In the genomic region with DNA sequence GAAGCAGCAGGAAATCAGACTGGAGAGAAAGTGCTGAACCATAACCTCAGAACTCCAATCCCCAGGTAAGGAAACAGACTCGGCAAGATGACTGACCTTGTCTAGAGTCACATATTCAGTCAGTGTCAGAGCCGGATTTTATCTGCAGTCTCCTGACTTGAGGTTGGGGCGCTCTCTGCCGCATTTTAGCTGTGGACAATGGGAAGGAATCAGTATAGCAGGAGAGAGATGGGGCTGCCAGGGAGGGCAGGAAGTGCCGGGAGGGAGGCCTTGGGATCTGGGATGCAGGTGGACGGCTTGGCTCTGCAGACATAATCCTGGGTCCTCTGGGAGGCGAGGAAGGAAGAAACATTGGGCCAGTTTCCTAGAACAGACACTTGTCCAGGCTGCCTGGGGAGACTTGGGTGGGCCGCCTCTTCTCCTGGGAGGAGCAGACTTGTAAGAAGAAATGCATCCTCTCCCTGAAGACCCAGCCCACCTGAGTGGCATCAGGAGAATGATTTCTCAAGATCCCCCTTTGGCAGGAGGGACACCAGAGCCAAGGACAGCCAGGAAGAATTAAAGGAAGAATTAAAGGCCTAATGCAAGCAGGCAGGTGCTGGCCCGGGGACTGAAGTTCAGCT, we compare ENCODE assay signal across 30 cellular contexts. TPM values are rescaled to one million over a fixed set of nuclear protein-coding genes. Genes with fewer than 3 reads are reported as not detected.
"Had no signal": no experiment of that assay in that cellular context is flagged by ENCODE, and none has a peak within 500 bp of the region (broad histone marks: within the 10 kb centered on the region; RNA-seq: fewer than 3 reads in every experiment).

No MANE protein-coding gene starts in this region.

- DNase-seq: activated CD4-positive, alpha-beta memory T cell treated with anti-CD3 and anti-CD28 coated beads for 36 hours; activated CD4-positive, alpha-beta T cell treated with anti-CD3 and anti-CD28 coated beads, Interleukin-2, amount 10 ng/mL, durations not matched to agents 24 days and 14 days; activated CD4-positive, CD25-positive, alpha-beta regulatory T cell treated with anti-CD3 and anti-CD28 coated beads, Interleukin-2, amount 50 U/mL, for 72 hours; activated CD8-positive, alpha-beta memory T cell treated with anti-CD3 and anti-CD28 coated beads, Interleukin-2, amount 50 U/mL, for 4 hours; activated effector memory CD4-positive, alpha-beta T cell treated with anti-CD3 and anti-CD28 coated beads, Interleukin-2, amount 50 U/mL, for 16 hours; activated naive CD4-positive, alpha-beta T cell treated with anti-CD3 and anti-CD28 coated beads for 36 hours; activated naive CD8-positive, alpha-beta T cell treated with anti-CD3 and anti-CD28 coated beads for 36 hours; activated T-cell treated with anti-CD3 and anti-CD28 coated beads, Interleukin-2, amount 50 U/mL, for 1 hour; adrenal gland; aorta; body of pancreas; cerebellar nuclear complex; foreskin fibroblast; midbrain; naive thymus-derived CD4-positive, alpha-beta T cell; occipital lobe; spleen; stimulated activated naive CD4-positive, alpha-beta T cell; SW 1271; T-helper 9 cell; testis; transverse colon had no signal

- H3K79me2 ChIP-seq: parathyroid adenoma had no signal

- H3K4me3 Mint-ChIP-seq: activated CD4-positive, alpha-beta memory T cell treated with anti-CD3 and anti-CD28 coated beads for 36 hours; activated CD4-positive, alpha-beta T cell treated with anti-CD3 and anti-CD28 coated beads, Interleukin-2, amount 10 ng/mL, durations not matched to agents 24 days and 14 days; activated naive CD4-positive, alpha-beta T cell treated with anti-CD3 and anti-CD28 coated beads for 36 hours; activated naive CD8-positive, alpha-beta T cell treated with anti-CD3 and anti-CD28 coated beads for 36 hours; activated T-helper 1 cell treated with anti-CD3 and anti-CD28 coated beads, Interleukin-12 subunit alpha, Interleukin-12 subunit beta, Interleukin-2, Interleukin-4 antibody, amounts not matched to agents 30 ng/mL and 10 ng/mL and 1 ng/mL, durations not matched to agents 14 hours and 24 hours and 36 hours; naive thymus-derived CD4-positive, alpha-beta T cell; neural progenitor cell; T-helper 1 cell treated with Interleukin-12 subunit alpha and Interleukin-12 subunit beta and Interleukin-4 antibody, amounts not matched to agents 30 μg/mL and 1 μg/mL, for 36 hours had no signal

- H3K4me2 ChIP-seq: neural progenitor cell had no signal

- H3K36me3 ChIP-seq: adrenal gland, neural progenitor cell, spleen, transverse colon had no signal

- H3K27ac ChIP-seq: body of pancreas, coronary artery, neural progenitor cell, parathyroid adenoma, psoas muscle, spleen, testis, transverse colon, VCaP had no signal

- H3K4me3 ChIP-seq: adrenal gland, body of pancreas, coronary artery, neural progenitor cell, psoas muscle, spleen, testis, transverse colon had no signal

- H3K4me1 ChIP-seq: neural progenitor cell, parathyroid adenoma, psoas muscle had no signal

- H3K27ac Mint-ChIP-seq: activated CD4-positive, alpha-beta memory T cell treated with anti-CD3 and anti-CD28 coated beads for 36 hours; activated CD4-positive, alpha-beta T cell treated with anti-CD3 and anti-CD28 coated beads, Interleukin-2, amount 10 ng/mL, durations not matched to agents 24 days and 14 days; activated naive CD4-positive, alpha-beta T cell treated with anti-CD3 and anti-CD28 coated beads for 36 hours; activated naive CD8-positive, alpha-beta T cell treated with anti-CD3 and anti-CD28 coated beads for 36 hours; activated T-helper 1 cell treated with anti-CD3 and anti-CD28 coated beads, Interleukin-12 subunit alpha, Interleukin-12 subunit beta, Interleukin-2, Interleukin-4 antibody, amounts not matched to agents 30 ng/mL and 10 ng/mL and 1 ng/mL, durations not matched to agents 14 hours and 24 hours and 36 hours; naive thymus-derived CD4-positive, alpha-beta T cell; neural progenitor cell; T-helper 1 cell treated with Interleukin-12 subunit alpha and Interleukin-12 subunit beta and Interleukin-4 antibody, amounts not matched to agents 30 μg/mL and 1 μg/mL, for 36 hours had no signal

- H3K9ac ChIP-seq: neural progenitor cell, parathyroid adenoma had no signal

- H2AFZ ChIP-seq: neural progenitor cell, parathyroid adenoma had no signal

- H3K36me3 Mint-ChIP-seq: activated CD4-positive, alpha-beta memory T cell treated with anti-CD3 and anti-CD28 coated beads for 36 hours; activated naive CD8-positive, alpha-beta T cell treated with anti-CD3 and anti-CD28 coated beads for 36 hours; naive thymus-derived CD4-positive, alpha-beta T cell; neural progenitor cell had no signal

- H3K27me3 Mint-ChIP-seq: activated naive CD8-positive, alpha-beta T cell treated with anti-CD3 and anti-CD28 coated beads for 36 hours had no signal

- H3K27me3 ChIP-seq: adrenal gland, body of pancreas, neural progenitor cell, testis, transverse colon had no signal

- ATAC-seq: body of pancreas; esophagus mucosa; naive thymus-derived CD4-positive, alpha-beta T cell had no signal

- H3K9me3 ChIP-seq: adrenal gland, body of pancreas, psoas muscle, spleen, testis, transverse colon had no signal

- H3K9me3 Mint-ChIP-seq: activated CD4-positive, alpha-beta memory T cell treated with anti-CD3 and anti-CD28 coated beads for 36 hours; activated CD4-positive, alpha-beta T cell treated with anti-CD3 and anti-CD28 coated beads, Interleukin-2, amount 10 ng/mL, durations not matched to agents 24 days and 14 days; activated naive CD4-positive, alpha-beta T cell treated with anti-CD3 and anti-CD28 coated beads for 36 hours; activated naive CD8-positive, alpha-beta T cell treated with anti-CD3 and anti-CD28 coated beads for 36 hours; activated T-helper 1 cell treated with anti-CD3 and anti-CD28 coated beads, Interleukin-12 subunit alpha, Interleukin-12 subunit beta, Interleukin-2, Interleukin-4 antibody, amounts not matched to agents 30 ng/mL and 10 ng/mL and 1 ng/mL, durations not matched to agents 14 hours and 24 hours and 36 hours; naive thymus-derived CD4-positive, alpha-beta T cell; neural progenitor cell; T-helper 1 cell treated with Interleukin-12 subunit alpha and Interleukin-12 subunit beta and Interleukin-4 antibody, amounts not matched to agents 30 μg/mL and 1 μg/mL, for 36 hours had no signal

RNA-seq across cellular contexts. Expression of gene COL15A1, which starts 39.7 kb away (rescaled TPM):
- polyA plus RNA-seq: naive thymus-derived CD4-positive, alpha-beta T cell had no signal
